Comparison of ENCODE assay signal across 8 cellular contexts in the genomic region with DNA sequence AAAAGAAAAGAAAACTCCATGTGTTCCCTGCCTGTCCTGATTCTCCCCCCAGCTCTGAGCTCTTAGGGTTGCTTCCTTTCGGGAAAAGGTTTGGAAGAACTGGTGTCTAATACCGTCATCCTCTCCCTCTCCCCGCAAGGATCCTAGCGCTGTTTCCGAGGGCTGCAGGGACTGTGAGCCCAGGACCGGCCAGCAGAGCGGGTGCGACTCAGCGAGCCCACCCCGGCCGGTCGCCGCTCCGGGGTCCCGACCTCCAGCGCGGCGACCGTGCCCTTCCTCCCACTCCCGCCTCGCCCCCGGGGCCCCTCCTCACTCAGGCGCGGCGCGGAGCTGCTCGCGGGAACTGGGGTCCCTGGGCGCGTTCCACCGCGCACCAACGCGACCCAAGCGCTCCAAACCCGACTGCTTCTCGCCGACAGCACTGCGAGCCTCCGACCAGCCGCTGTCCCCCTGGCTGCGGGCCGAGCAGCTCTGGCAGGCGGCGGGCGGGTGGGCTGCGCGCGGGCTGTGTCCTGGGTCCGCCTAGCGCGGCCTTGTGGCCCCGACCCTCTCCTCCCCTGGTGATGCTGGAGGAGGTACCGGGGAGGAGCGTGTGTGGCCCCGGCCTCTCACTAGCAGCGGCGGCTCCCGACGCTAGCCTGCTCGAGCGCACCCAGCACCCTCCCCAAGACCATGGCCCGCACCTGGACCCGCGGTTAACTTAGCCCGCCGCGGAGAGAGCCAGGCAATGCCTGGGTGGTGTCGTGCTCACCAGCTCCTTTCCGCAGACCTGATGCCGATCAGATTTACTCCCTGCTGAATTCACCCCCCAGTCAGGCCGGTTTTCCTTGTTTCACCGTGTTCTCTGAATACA. TPM values are rescaled to one million over a fixed set of nuclear protein-coding genes. Genes with fewer than 3 reads are reported as not detected.
DNase-seq lines count a peak whose midpoint lies in the region; ATAC-seq and TF ChIP-seq lines count a peak whose summit lies in the region.

Gene PLA2G7, minus strand, starts transcription at position 509 of the 853 bp plus-strand sequence. CDS start 12,484 bp downstream, outside the sequence.

- peak in 1 of 2 donors; percentile 64 for TF ChIP-seq POLR2A in thyroid gland (IDR thresholded peaks at IDR 0.05)

- no peak within 1 kb of the TSS for H3K27ac Mint-ChIP-seq in CD8-positive, alpha-beta T cell

- H3K9ac ChIP-seq in duodenal mucosa (ENCODE audit: low read depth in 1 of 2, low read length in 2 of 2): peak within 1 kb of the TSS; percentile 20 to 22

- peaks cover 12% of the 10 kb centered on the region for H3K4me1 Mint-ChIP-seq in CD8-positive, alpha-beta T cell (ENCODE audit: low read depth)

- H3K27ac ChIP-seq in CD8-positive, alpha-beta T cell (ENCODE audit: low read depth, low read length): no peak within 1 kb of the TSS
- H3K27ac ChIP-seq in duodenal mucosa (ENCODE audit: low read depth, low read length) (no peak within 1 kb of the TSS), thyroid gland (peak within 1 kb of the TSS; percentile 75 to 77 (median 76))

- H3K9me3 Mint-ChIP-seq in CD8-positive, alpha-beta T cell: no peaks in the 10 kb centered on the region

- no peaks in the 10 kb centered on the region for H3K36me3 Mint-ChIP-seq in CD8-positive, alpha-beta T cell

- CTCF ChIA-PET in CD8-positive, alpha-beta T cell (lab: Charles Lee): no interaction called here

- H3K4me3 ChIP-seq in CD8-positive, alpha-beta T cell (ENCODE audit: low read depth, low read length): no peak within 1 kb of the TSS
- H3K4me3 ChIP-seq in duodenal mucosa (ENCODE audit: low read depth in 1 of 2, low read length in 2 of 2) (peak within 1 kb of the TSS; percentile 54 to 63), thyroid gland (replicated peaks in 1 of 3) (peak within 1 kb of the TSS; percentile 18 to 76 (median 60))

- intact Hi-C loops in CD8-positive, alpha-beta T cell (cut with DNase I, micrococcal nuclease): no loop called here
- intact Hi-C loops in thyroid gland (cut with DNase I): no loop called here

- H3K4me1 ChIP-seq in CD8-positive, alpha-beta T cell (ENCODE audit: insufficient read depth, low read length): peaks cover 4% of the 10 kb centered on the region
- H3K4me1 ChIP-seq in duodenal mucosa (ENCODE audit: control insufficient read depth in 1 of 2, insufficient read depth in 2 of 2, low read length in 2 of 2): peaks cover 5 to 7% of the 10 kb centered on the region in 2 donors
- H3K4me1 ChIP-seq in thyroid gland: peaks cover 7 to 10% of the 10 kb centered on the region in 2 donors

- ATAC-seq in CD8-positive, alpha-beta T cell: no peak
- ATAC-seq in GM18498 (IDR thresholded peaks at IDR 0.05; ENCODE audit: unreplicated experiment) (no peak), HG02759 (IDR thresholded peaks at IDR 0.05; ENCODE audit: unreplicated experiment) (no peak)

- DNase-seq in CD8-positive, alpha-beta T cell: no peak
- DNase-seq in NCI-H2227 treated with DMSO at 0.1 percent for 48 hours (lab: John Stamatoyannopoulos, UW) (peak; percentile 3), medulla oblongata (ENCODE audit: extremely low spot score) (peak; percentile 11), thyroid gland (peak; percentile 54 to 56), RKO (ENCODE audit: low spot score) (no peak)

- peak within 1 kb of the TSS; percentile 4 for H3K4me3 Mint-ChIP-seq in CD8-positive, alpha-beta T cell

- WGBS in thyroid gland, 2 donors: 1 to 2% methylated on average over 20 to 39 of the region's 73 CpGs

- peaks cover 57% of the 10 kb centered on the region for H3K27me3 Mint-ChIP-seq in CD8-positive, alpha-beta T cell (ENCODE audit: low read depth)

- H3K36me3 ChIP-seq in CD8-positive, alpha-beta T cell (ENCODE audit: insufficient read depth, low read length): no peaks in the 10 kb centered on the region
- H3K36me3 ChIP-seq in duodenal mucosa (ENCODE audit: control insufficient read depth in 1 of 2, insufficient read depth in 2 of 2, low read length in 2 of 2) (no peaks in the 10 kb centered on the region), thyroid gland (no peaks in the 10 kb centered on the region)

- no peak for TF ChIP-seq CTCF in CD8-positive, alpha-beta T cell (IDR thresholded peaks at IDR 0.05)
- TF ChIP-seq CTCF in thyroid gland (IDR thresholded peaks at IDR 0.05): peak in 1 of 6 experiments; percentile 1

- peaks cover 9% of the 10 kb centered on the region for H3K27me3 ChIP-seq in CD8-positive, alpha-beta T cell (ENCODE audit: insufficient read depth, low read length)
- H3K27me3 ChIP-seq in duodenal mucosa (ENCODE audit: control insufficient read depth in 1 of 2, insufficient read depth in 2 of 2, low read length in 2 of 2) (peaks cover 21 to 33% of the 10 kb centered on the region in 2 donors), thyroid gland (no peaks in the 10 kb centered on the region)

- no peaks in the 10 kb centered on the region for H3K9me3 ChIP-seq in CD8-positive, alpha-beta T cell (ENCODE audit: low read length)
- H3K9me3 ChIP-seq in duodenal mucosa (ENCODE audit: control insufficient read depth in 1 of 2, low read length in 2 of 2) (no peaks in the 10 kb centered on the region), thyroid gland (no peaks in the 10 kb centered on the region)

- POLR2A ChIA-PET in CD8-positive, alpha-beta T cell (lab: Charles Lee): no interaction called here

RNA-seq across cellular contexts. Expression of gene PLA2G7, which starts in this region (rescaled TPM):
- total RNA-seq in CD8-positive, alpha-beta T cell: not detected
- 10 to 100 TPM; 10.0 to 14.3 (median 11.6) TPM for total RNA-seq in thyroid gland

Comparison
In these comparisons a context has a peak if more than half of its experiments do, and no peak if none do; other contexts are left out.
1. RNA of gene PLA2G7 (total RNA-seq): 10.0 to 14.3 TPM in thyroid gland; not detected in CD8-positive, alpha-beta T cell; every median in the first group is over 10 times any median in the second.
2. DNase-seq: peak in NCI-H2227 treated with DMSO at 0.1 percent for 48 hours (single experiment), medulla oblongata (single experiment) and thyroid gland (2 of 2); none in CD8-positive, alpha-beta T cell (0 of 7) and RKO (single experiment).
3. H3K27ac ChIP-seq: peak in thyroid gland (3 of 3); none in CD8-positive, alpha-beta T cell (single experiment) and duodenal mucosa (single experiment).